In the genomic region with DNA sequence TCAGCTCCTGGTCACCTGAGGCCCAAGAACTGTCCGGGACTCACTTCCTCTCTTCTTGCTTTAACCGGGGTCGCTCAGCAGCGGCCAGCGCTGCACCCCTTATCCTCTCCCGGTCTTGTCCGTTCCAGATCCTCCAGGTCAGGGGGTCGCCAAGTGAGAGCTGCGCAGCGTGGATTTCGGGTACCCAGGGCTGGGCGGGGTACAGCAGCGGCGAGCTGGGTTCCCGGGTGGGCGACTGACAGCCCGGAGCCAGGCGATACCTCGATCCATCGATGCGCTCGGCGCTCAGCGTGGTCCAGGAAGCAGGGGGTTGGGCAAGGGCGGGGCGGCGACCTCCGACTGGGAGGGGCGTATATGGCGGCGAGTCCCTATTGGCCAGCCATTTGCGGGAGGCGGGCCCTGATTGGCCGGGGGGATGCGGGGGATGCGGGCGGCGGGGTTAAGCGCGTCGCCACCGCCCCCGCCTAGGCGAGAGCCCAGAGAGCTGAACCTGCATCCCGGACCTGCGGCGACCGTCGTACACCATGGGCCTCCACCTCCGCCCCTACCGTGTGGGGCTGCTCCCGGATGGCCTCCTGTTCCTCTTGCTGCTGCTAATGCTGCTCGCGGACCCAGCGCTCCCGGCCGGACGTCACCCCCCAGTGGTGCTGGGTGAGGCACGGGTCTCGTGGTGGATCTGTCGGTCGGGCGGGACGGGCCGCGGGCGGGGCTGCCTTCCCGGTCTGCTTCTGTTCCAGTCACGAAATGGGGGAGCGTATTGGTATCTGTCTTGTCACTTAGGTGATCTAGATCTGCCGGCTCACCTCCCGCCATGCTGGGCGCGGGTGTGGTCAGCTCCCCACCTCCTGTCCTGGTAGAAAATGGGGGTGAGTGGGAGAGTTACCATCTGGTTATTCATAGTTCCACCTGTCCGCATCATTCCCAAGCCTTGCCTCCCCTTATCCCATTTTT, we compare ENCODE assay signal across 1 cellular context.
TF ChIP-seq lines count a peak whose summit lies in the region.

A gene with protein sequence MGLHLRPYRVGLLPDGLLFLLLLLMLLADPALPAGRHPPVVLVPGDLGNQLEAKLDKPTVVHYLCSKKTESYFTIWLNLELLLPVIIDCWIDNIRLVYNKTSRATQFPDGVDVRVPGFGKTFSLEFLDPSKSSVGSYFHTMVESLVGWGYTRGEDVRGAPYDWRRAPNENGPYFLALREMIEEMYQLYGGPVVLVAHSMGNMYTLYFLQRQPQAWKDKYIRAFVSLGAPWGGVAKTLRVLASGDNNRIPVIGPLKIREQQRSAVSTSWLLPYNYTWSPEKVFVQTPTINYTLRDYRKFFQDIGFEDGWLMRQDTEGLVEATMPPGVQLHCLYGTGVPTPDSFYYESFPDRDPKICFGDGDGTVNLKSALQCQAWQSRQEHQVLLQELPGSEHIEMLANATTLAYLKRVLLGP (plus strand): TSS at position 471 of the 951 bp plus-strand sequence. CDS start 54 bp downstream, at position 525.

TF ChIP-seq in HepG2, 621 proteins besides CTCF, POLR2A, EP300 and RAD21 (continued from another document and continues in another):
- TF ChIP-seq ZNF552 (CRISPR knock-in tag; IDR thresholded peaks at IDR 0.05; ENCODE audit: borderline replicate concordance) (peak; percentile 20; the same call in 1 of the 2 replicates), ISL2 (CRISPR knock-in tag; IDR thresholded peaks at IDR 0.05) (peak; percentile 48), ATF7-NPFF (CRISPR knock-in tag; IDR thresholded peaks at IDR 0.05; ENCODE audit: low read depth) (peak; percentile 68), ZNF12 (CRISPR knock-in tag; IDR thresholded peaks at IDR 0.05) (0 out of 2 replicates have a peak, but pooled peaks have one; percentile 56), KLF13 (CRISPR knock-in tag; IDR thresholded peaks at IDR 0.05) (peak; percentile 88; the same call in 1 of the 2 replicates), NCOA5 (CRISPR knock-in tag; IDR thresholded peaks at IDR 0.05) (no peak), HOXA3 (CRISPR knock-in tag; IDR thresholded peaks at IDR 0.05) (peak; percentile 79), ZNF30 (CRISPR knock-in tag; IDR thresholded peaks at IDR 0.05) (no peak), KDM2A (CRISPR knock-in tag; IDR thresholded peaks at IDR 0.05; ENCODE audit: borderline replicate concordance, low read depth) (peak; percentile 89), ZNF17 (CRISPR knock-in tag; IDR thresholded peaks at IDR 0.05) (no peak), TEAD2 (CRISPR knock-in tag; IDR thresholded peaks at IDR 0.05) (no peak), PHF8 (CRISPR knock-in tag; IDR thresholded peaks at IDR 0.05) (peak; percentile 81), FLYWCH1 (CRISPR knock-in tag; IDR thresholded peaks at IDR 0.05) (no peak), PRPF4 (IDR thresholded peaks at IDR 0.05; ENCODE audit: low read depth, low read length, poor library complexity, severe bottlenecking) (no peak), MED8 (CRISPR knock-in tag; IDR thresholded peaks at IDR 0.05; ENCODE audit: insufficient replicate concordance) (no peak), ZNF441 (CRISPR knock-in tag; IDR thresholded peaks at IDR 0.05; ENCODE audit: borderline replicate concordance) (0 out of 2 replicates have a peak, but pooled peaks have one; percentile 28), WIZ (CRISPR knock-in tag; IDR thresholded peaks at IDR 0.05) (no peak), SIX4 (CRISPR knock-in tag; IDR thresholded peaks at IDR 0.05) (no peak; the same call in 1 of the 2 replicates), TP53 (CRISPR knock-in tag; conservative IDR thresholded peaks at IDR 0.05) (no peak), ZNF7 (CRISPR knock-in tag; IDR thresholded peaks at IDR 0.05) (no peak), ERF (CRISPR knock-in tag; IDR thresholded peaks at IDR 0.05) (peak; percentile 62), FOXJ3 (CRISPR knock-in tag; IDR thresholded peaks at IDR 0.05; ENCODE audit: borderline replicate concordance) (0 out of 2 replicates have a peak, but pooled peaks have one; percentile 33), ZNF121 (CRISPR knock-in tag; IDR thresholded peaks at IDR 0.05) (no peak), IKZF1 (IDR thresholded peaks at IDR 0.05) (no peak), HES4 (CRISPR knock-in tag; IDR thresholded peaks at IDR 0.05; ENCODE audit: borderline replicate concordance) (no peak; the same call in 1 of the 2 replicates), STAG1 (CRISPR knock-in tag; IDR thresholded peaks at IDR 0.05) (no peak), KDM1A (CRISPR knock-in tag; IDR thresholded peaks at IDR 0.05) (peak; percentile 46; the same call in 1 of the 2 replicates), NR3C1 (CRISPR knock-in tag; IDR thresholded peaks at IDR 0.05) (peak; percentile 41; the same call in 1 of the 2 replicates), ISX (CRISPR knock-in tag; conservative IDR thresholded peaks at IDR 0.05) (no peak), SPEN (CRISPR knock-in tag; IDR thresholded peaks at IDR 0.05; ENCODE audit: low read depth) (peak; percentile 79), MAFF (IDR thresholded peaks at IDR 0.05; ENCODE audit: low read depth, low read length) (peak; percentile 21; the same call in 1 of the 2 replicates), ZSCAN9 (CRISPR knock-in tag; IDR thresholded peaks at IDR 0.05; ENCODE audit: borderline replicate concordance) (no peak), KAT7 (CRISPR knock-in tag; IDR thresholded peaks at IDR 0.05; ENCODE audit: borderline replicate concordance) (peak; percentile 17; the same call in 1 of the 2 replicates), SIN3A (IDR thresholded peaks at IDR 0.05; ENCODE audit: borderline replicate concordance, low read depth, low read length) (peak; percentile 96), ZSCAN21 (CRISPR knock-in tag; IDR thresholded peaks at IDR 0.05; ENCODE audit: borderline replicate concordance) (0 out of 2 replicates have a peak, but pooled peaks have one; percentile 15), NKX3-1 (CRISPR knock-in tag; IDR thresholded peaks at IDR 0.05) (no peak; the same call in 1 of the 2 replicates), PHB2 (IDR thresholded peaks at IDR 0.05; ENCODE audit: partially characterized antibody) (no peak), GABPA (IDR thresholded peaks at IDR 0.05; ENCODE audit: low read depth, low read length) (no peak), GABPA (CRISPR knock-in tag; IDR thresholded peaks at IDR 0.05; ENCODE audit: low read depth) (peak; percentile 82), ARID2 (CRISPR knock-in tag; IDR thresholded peaks at IDR 0.05; ENCODE audit: borderline replicate concordance) (peak; percentile 93; the same call in 1 of the 2 replicates), SOX13 (IDR thresholded peaks at IDR 0.05) (no peak), SOX13 (CRISPR knock-in tag; conservative IDR thresholded peaks at IDR 0.05 in 1 of 2, IDR thresholded peaks at IDR 0.05 in 1 of 2) (peak in 1 of 2 experiments; percentile 14; a peak in 1 of 4 replicates), ZBTB1 (CRISPR knock-in tag; IDR thresholded peaks at IDR 0.05; ENCODE audit: borderline replicate concordance) (no peak), BRD4 (CRISPR knock-in tag; IDR thresholded peaks at IDR 0.05) (no peak; the same call in 1 of the 2 replicates), ZKSCAN5 (CRISPR knock-in tag; IDR thresholded peaks at IDR 0.05) (no peak; the same call in 1 of the 2 replicates), ZNF678 (CRISPR knock-in tag; IDR thresholded peaks at IDR 0.05) (no peak), NAIF1 (CRISPR knock-in tag; IDR thresholded peaks at IDR 0.05; ENCODE audit: borderline replicate concordance) (no peak)
- TF ChIP-seq, protein P1, sequence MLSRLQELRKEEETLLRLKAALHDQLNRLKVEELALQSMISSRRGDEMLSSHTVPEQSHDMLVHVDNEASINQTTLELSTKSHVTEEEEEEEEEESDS (CRISPR knock-in tag; IDR thresholded peaks at IDR 0.05; ENCODE audit: borderline replicate concordance), result no peak
- TF ChIP-seq, protein P2, sequence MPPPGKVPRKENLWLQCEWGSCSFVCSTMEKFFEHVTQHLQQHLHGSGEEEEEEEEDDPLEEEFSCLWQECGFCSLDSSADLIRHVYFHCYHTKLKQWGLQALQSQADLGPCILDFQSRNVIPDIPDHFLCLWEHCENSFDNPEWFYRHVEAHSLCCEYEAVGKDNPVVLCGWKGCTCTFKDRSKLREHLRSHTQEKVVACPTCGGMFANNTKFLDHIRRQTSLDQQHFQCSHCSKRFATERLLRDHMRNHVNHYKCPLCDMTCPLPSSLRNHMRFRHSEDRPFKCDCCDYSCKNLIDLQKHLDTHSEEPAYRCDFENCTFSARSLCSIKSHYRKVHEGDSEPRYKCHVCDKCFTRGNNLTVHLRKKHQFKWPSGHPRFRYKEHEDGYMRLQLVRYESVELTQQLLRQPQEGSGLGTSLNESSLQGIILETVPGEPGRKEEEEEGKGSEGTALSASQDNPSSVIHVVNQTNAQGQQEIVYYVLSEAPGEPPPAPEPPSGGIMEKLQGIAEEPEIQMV (CRISPR knock-in tag; IDR thresholded peaks at IDR 0.05; ENCODE audit: low read depth), result no peak
- TF ChIP-seq, protein P3, sequence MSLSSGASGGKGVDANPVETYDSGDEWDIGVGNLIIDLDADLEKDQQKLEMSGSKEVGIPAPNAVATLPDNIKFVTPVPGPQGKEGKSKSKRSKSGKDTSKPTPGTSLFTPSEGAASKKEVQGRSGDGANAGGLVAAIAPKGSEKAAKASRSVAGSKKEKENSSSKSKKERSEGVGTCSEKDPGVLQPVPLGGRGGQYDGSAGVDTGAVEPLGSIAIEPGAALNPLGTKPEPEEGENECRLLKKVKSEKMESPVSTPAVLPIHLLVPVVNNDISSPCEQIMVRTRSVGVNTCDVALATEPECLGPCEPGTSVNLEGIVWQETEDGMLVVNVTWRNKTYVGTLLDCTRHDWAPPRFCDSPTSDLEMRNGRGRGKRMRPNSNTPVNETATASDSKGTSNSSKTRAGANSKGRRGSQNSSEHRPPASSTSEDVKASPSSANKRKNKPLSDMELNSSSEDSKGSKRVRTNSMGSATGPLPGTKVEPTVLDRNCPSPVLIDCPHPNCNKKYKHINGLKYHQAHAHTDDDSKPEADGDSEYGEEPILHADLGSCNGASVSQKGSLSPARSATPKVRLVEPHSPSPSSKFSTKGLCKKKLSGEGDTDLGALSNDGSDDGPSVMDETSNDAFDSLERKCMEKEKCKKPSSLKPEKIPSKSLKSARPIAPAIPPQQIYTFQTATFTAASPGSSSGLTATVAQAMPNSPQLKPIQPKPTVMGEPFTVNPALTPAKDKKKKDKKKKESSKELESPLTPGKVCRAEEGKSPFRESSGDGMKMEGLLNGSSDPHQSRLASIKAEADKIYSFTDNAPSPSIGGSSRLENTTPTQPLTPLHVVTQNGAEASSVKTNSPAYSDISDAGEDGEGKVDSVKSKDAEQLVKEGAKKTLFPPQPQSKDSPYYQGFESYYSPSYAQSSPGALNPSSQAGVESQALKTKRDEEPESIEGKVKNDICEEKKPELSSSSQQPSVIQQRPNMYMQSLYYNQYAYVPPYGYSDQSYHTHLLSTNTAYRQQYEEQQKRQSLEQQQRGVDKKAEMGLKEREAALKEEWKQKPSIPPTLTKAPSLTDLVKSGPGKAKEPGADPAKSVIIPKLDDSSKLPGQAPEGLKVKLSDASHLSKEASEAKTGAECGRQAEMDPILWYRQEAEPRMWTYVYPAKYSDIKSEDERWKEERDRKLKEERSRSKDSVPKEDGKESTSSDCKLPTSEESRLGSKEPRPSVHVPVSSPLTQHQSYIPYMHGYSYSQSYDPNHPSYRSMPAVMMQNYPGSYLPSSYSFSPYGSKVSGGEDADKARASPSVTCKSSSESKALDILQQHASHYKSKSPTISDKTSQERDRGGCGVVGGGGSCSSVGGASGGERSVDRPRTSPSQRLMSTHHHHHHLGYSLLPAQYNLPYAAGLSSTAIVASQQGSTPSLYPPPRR (CRISPR knock-in tag; IDR thresholded peaks at IDR 0.05; ENCODE audit: borderline replicate concordance), result 0 out of 2 replicates have a peak, but pooled peaks have one; percentile 59
- TF ChIP-seq, protein P4, sequence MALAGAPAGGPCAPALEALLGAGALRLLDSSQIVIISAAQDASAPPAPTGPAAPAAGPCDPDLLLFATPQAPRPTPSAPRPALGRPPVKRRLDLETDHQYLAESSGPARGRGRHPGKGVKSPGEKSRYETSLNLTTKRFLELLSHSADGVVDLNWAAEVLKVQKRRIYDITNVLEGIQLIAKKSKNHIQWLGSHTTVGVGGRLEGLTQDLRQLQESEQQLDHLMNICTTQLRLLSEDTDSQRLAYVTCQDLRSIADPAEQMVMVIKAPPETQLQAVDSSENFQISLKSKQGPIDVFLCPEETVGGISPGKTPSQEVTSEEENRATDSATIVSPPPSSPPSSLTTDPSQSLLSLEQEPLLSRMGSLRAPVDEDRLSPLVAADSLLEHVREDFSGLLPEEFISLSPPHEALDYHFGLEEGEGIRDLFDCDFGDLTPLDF (CRISPR knock-in tag; IDR thresholded peaks at IDR 0.05), result no peak; the same call in 1 of the 2 replicates
- TF ChIP-seq, protein P5, sequence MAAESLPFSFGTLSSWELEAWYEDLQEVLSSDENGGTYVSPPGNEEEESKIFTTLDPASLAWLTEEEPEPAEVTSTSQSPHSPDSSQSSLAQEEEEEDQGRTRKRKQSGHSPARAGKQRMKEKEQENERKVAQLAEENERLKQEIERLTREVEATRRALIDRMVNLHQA (CRISPR knock-in tag; IDR thresholded peaks at IDR 0.05), result no peak
- TF ChIP-seq, protein P6, sequence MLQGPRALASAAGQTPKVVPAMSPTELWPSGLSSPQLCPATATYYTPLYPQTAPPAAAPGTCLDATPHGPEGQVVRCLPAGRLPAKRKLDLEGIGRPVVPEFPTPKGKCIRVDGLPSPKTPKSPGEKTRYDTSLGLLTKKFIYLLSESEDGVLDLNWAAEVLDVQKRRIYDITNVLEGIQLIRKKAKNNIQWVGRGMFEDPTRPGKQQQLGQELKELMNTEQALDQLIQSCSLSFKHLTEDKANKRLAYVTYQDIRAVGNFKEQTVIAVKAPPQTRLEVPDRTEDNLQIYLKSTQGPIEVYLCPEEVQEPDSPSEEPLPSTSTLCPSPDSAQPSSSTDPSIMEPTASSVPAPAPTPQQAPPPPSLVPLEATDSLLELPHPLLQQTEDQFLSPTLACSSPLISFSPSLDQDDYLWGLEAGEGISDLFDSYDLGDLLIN (CRISPR knock-in tag; IDR thresholded peaks at IDR 0.05; ENCODE audit: borderline replicate concordance), result no peak
- TF ChIP-seq, protein P7, sequence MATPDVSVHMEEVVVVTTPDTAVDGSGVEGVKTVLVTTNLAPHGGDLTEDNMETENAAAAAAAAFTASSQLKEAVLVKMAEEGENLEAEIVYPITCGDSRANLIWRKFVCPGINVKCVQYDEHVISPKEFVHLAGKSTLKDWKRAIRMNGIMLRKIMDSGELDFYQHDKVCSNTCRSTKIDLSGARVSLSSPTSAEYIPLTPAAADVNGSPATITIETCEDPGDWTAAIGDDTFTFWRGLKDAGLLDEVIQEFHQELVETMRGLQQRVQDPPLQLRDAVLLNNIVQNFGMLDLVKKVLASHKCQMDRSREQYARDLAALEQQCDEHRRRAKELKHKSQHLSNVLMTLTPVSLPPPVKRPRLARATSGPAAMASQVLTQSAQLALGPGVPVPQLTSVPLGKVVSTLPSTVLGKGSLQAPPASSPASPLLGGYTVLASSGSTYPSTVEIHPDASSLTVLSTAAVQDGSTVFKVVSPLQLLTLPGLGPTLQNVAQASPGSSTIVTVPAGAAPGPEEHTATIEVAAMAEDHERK (CRISPR knock-in tag; IDR thresholded peaks at IDR 0.05; ENCODE audit: low read depth), result no peak
- TF ChIP-seq, protein P8, sequence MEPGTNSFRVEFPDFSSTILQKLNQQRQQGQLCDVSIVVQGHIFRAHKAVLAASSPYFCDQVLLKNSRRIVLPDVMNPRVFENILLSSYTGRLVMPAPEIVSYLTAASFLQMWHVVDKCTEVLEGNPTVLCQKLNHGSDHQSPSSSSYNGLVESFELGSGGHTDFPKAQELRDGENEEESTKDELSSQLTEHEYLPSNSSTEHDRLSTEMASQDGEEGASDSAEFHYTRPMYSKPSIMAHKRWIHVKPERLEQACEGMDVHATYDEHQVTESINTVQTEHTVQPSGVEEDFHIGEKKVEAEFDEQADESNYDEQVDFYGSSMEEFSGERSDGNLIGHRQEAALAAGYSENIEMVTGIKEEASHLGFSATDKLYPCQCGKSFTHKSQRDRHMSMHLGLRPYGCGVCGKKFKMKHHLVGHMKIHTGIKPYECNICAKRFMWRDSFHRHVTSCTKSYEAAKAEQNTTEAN (CRISPR knock-in tag; conservative IDR thresholded peaks at IDR 0.05), result peak; percentile 56; the same call in 1 of the 2 replicates
